Comparison of ENCODE assay signal across 23 cellular contexts in genomic region chr1:180458807-180459206, GRCh38.
"Had no signal": no experiment of that assay in that cellular context is flagged by ENCODE, and none has a peak within 500 bp of the region (broad histone marks: within the 10 kb centered on the region; RNA-seq: fewer than 3 reads in every experiment).

No MANE protein-coding gene starts in this region.

- H3K4me1 ChIP-seq: gastroesophageal sphincter, heart left ventricle, lower lobe of right lung, parathyroid adenoma, prostate gland, right atrium auricular region, stomach, thyroid gland, vagina had no signal

- H3K36me3 ChIP-seq: lower lobe of right lung, neutrophil, prostate gland, right atrium auricular region, thyroid gland, vagina had no signal

- H3K27me3 ChIP-seq: gastroesophageal sphincter, heart left ventricle, hepatocyte, neutrophil, right atrium auricular region, stomach, thyroid gland, vagina had no signal

- DNase-seq: cortex of kidney; foreskin fibroblast; heart left ventricle; left ventricle myocardium superior; lower lobe of right lung; natural killer cell; stimulated activated CD4-positive, alpha-beta T cell treated with anti-CD3 and anti-CD28 coated beads, Interleukin-2, amount 100 ng/mL, for 24 hours; stimulated activated CD4-positive, alpha-beta T cell treated with anti-CD3 and anti-CD28 coated beads, Interleukin-4, amount 100 ng/mL, for 24 hours; stimulated activated naive CD4-positive, alpha-beta T cell treated with Interleukin-2 at 50 U/mL for 16 hours; stomach; thyroid gland; trophoblast cell had no signal

- H3K9ac ChIP-seq: parathyroid adenoma had no signal

- H3K9me3 ChIP-seq: neutrophil, prostate gland, thyroid gland, vagina had no signal

- ATAC-seq: esophagus mucosa; gastroesophageal sphincter; heart left ventricle; left ventricle myocardium superior; lower lobe of right lung; natural killer cell; sciatic nerve; stimulated activated effector memory CD8-positive, alpha-beta T cell treated with anti-CD3 and anti-CD28 coated beads, Interleukin-12 subunit alpha, Interleukin-12 subunit beta, amount 100 ng/mL, for 72 hours had no signal

- H3K27ac ChIP-seq: epithelial cell of prostate, gastroesophageal sphincter, heart left ventricle, hepatocyte, lower lobe of right lung, neutrophil, parathyroid adenoma, prostate gland, right atrium auricular region, stomach, thyroid gland, vagina had no signal

- H2AFZ ChIP-seq: hepatocyte, parathyroid adenoma had no signal

- H3K4me2 ChIP-seq: hepatocyte had no signal

- H3K4me3 ChIP-seq: gastroesophageal sphincter, heart left ventricle, hepatocyte, lower lobe of right lung, prostate gland, right atrium auricular region, stomach, thyroid gland, vagina had no signal
